Comparison of ENCODE assay signal across 26 cellular contexts in the genomic region with DNA sequence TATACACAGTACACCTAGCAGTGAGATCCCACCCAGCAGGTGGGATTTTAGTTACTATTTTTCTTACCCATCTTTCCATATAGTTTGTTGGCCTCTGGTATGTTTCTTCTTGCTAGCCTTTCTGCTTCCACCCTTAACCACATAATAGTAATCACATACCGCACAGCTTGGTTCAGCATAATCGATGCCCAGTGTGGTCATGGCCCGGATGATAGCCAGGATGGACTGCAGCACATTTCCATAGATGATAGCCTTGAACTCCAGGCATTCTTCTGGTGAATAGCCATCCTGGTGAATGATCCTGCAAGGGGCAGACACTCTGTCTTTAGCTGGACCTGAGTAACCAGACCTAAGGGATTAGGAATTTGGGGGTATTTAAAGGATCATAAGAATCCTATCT. TPM values are rescaled to one million over a fixed set of nuclear protein-coding genes. Genes with fewer than 3 reads are reported as not detected.
DNase-seq lines count a peak whose midpoint lies in the region; ATAC-seq, FAIRE-seq and TF ChIP-seq lines count a peak whose summit lies in the region.
"Had no signal": no experiment of that assay in that cellular context is flagged by ENCODE, and none has a peak within 500 bp of the region (broad histone marks: within the 10 kb centered on the region; RNA-seq: fewer than 3 reads in every experiment).

No MANE protein-coding gene starts in this region.

- peak overlapping the region; percentile 85 for H3K27ac Mint-ChIP-seq in astrocyte (ENCODE audit: unreplicated experiment)
- H3K27ac Mint-ChIP-seq: B cell; CD8-positive, alpha-beta T cell had no signal

- DNase-seq in M059J (ENCODE audit: low read depth) (peak; percentile 9), astrocyte (ENCODE audit: low read depth) (peak; percentile 45), COLO829 (ENCODE audit: low spot score) (no peak)
- DNase-seq: CD8-positive, alpha-beta T cell; KBM-7; MG63; NCI-H1105 treated with DMSO at 0.1 percent for 48 hours; NCI-H146; NCI-H1930; NCI-H2107; NCI-H524; NCI-H774 had no signal

- H3K4me1 Mint-ChIP-seq in astrocyte (ENCODE audit: low read depth, unreplicated experiment) = peaks cover 30% of the 10 kb centered on the region
- H3K4me1 Mint-ChIP-seq: B cell had no signal

- TF ChIP-seq CTCF in astrocyte (IDR thresholded peaks at IDR 0.05; ENCODE audit: insufficient read depth, low read depth, low read length) = no peak
- TF ChIP-seq CTCF in neutrophil (IDR thresholded peaks at IDR 0.05) = no peak

- H3K4me3 Mint-ChIP-seq in astrocyte (ENCODE audit: unreplicated experiment) = no peak overlapping the region
- H3K4me3 Mint-ChIP-seq: B cell; CD8-positive, alpha-beta T cell had no signal

- H3K36me3 ChIP-seq in astrocyte (ENCODE audit: insufficient read depth, low read length) (peaks cover 5% of the 10 kb centered on the region), neutrophil (peaks cover 4% of the 10 kb centered on the region)
- H3K36me3 ChIP-seq: SJSA1 had no signal

- H3K9ac ChIP-seq in astrocyte (ENCODE audit: low read length) = no peak overlapping the region

- FAIRE-seq in astrocyte (lab: Jason Lieb, UNC) = no peak
- FAIRE-seq: GM19239, H54, HTR-8/SVneo had no signal

- H3K9me3 ChIP-seq in astrocyte (ENCODE audit: insufficient read depth, low read depth, low read length) = no peaks in the 10 kb centered on the region
- H3K9me3 ChIP-seq in neutrophil = no peaks in the 10 kb centered on the region
- H3K9me3 ChIP-seq: MG63, SJSA1 had no signal

- no peaks in the 10 kb centered on the region for H4K20me1 ChIP-seq in astrocyte (ENCODE audit: insufficient read depth, low read length)

- H2AFZ ChIP-seq in astrocyte (ENCODE audit: low read depth, low read length) = no peak overlapping the region

- H3K27me3 Mint-ChIP-seq in astrocyte (ENCODE audit: low read depth, unreplicated experiment) = no peaks in the 10 kb centered on the region

- peaks cover 12% of the 10 kb centered on the region for H3K36me3 Mint-ChIP-seq in astrocyte (ENCODE audit: low read depth, unreplicated experiment)
- H3K36me3 Mint-ChIP-seq: CD8-positive, alpha-beta T cell had no signal

- no peak overlapping the region for H3K4me2 ChIP-seq in astrocyte (ENCODE audit: low read length)

- H3K27me3 ChIP-seq in astrocyte (ENCODE audit: insufficient read depth, low read length) = no peaks in the 10 kb centered on the region
- no peaks in the 10 kb centered on the region for H3K27me3 ChIP-seq in neutrophil
- H3K27me3 ChIP-seq: MG63, SJSA1 had no signal

- H3K27ac ChIP-seq in astrocyte (ENCODE audit: low read depth, low read length) (peak overlapping the region; percentile 79), neutrophil (peak overlapping the region; percentile 97)
- H3K27ac ChIP-seq: C4-2B, SJSA1 had no signal

- H3K9me3 Mint-ChIP-seq in astrocyte (ENCODE audit: unreplicated experiment) = peaks cover 1% of the 10 kb centered on the region
- H3K9me3 Mint-ChIP-seq: CD8-positive, alpha-beta T cell had no signal

- H3K4me1 ChIP-seq in astrocyte (ENCODE audit: insufficient read depth, low read length) (peaks cover 25% of the 10 kb centered on the region), neutrophil (ENCODE audit: control insufficient read depth in 1 of 2, insufficient read depth in 1 of 2, low read depth in 1 of 2, low read length in 1 of 2) (peaks cover 28 to 41% of the 10 kb centered on the region in 2 experiments)

- no peak overlapping the region for H3K4me3 ChIP-seq in astrocyte (ENCODE audit: insufficient read depth, low read depth, low read length)
- H3K4me3 ChIP-seq in neutrophil (ENCODE audit: low read depth in 1 of 2, low read length in 1 of 2) = no peak overlapping the region
- H3K4me3 ChIP-seq: MG63, SJSA1 had no signal

- no peak for ATAC-seq in HG02981 (IDR thresholded peaks at IDR 0.05; ENCODE audit: unreplicated experiment)
- ATAC-seq in GM21423 (IDR thresholded peaks at IDR 0.05; ENCODE audit: unreplicated experiment) = no peak
- no peak for ATAC-seq in HG03045 (IDR thresholded peaks at IDR 0.05; ENCODE audit: unreplicated experiment)
- ATAC-seq: CD8-positive, alpha-beta T cell; Right ventricle myocardium inferior had no signal

- no peaks in the 10 kb centered on the region for H3K79me2 ChIP-seq in astrocyte (ENCODE audit: insufficient read depth, low read length)

RNA-seq across cellular contexts. Expression of a gene that starts 9.5 kb away (rescaled TPM):
- 0.12 TPM in 1 of 2 replicates, not detected in the other for total RNA-seq in M059J (2014; rRNA removed; shearing (Covaris generic))
- not detected in 2 replicates for total RNA-seq in astrocyte
- total RNA-seq: A673; B cell; CD8-positive, alpha-beta T cell; LHCN-M2; Right ventricle myocardium inferior; RPMI7951 had no signal

RNA-seq across cellular contexts. Expression of a gene that starts 9.8 kb away (rescaled TPM):
- 86.0 and 106 TPM in 2 replicates for total RNA-seq in M059J (2014; rRNA removed; shearing (Covaris generic))
- 155 and 156 TPM in 2 replicates for total RNA-seq in astrocyte

RNA-seq across cellular contexts. Expression of a gene that starts 46.0 kb away (rescaled TPM):
- total RNA-seq in M059J (2014; rRNA removed; shearing (Covaris generic)) = 23.8 and 37.4 TPM in 2 replicates
- total RNA-seq in astrocyte = 4.4 and 4.6 TPM in 2 replicates

RNA-seq across cellular contexts. Expression of a gene that starts 58.0 kb away (rescaled TPM):
- 10.7 and 17.4 TPM in 2 replicates for total RNA-seq in M059J (2014; rRNA removed; shearing (Covaris generic))
- total RNA-seq in astrocyte = 11.8 and 13.4 TPM in 2 replicates
